Comparison of ENCODE assay signal across 8 cellular contexts in the genomic region with DNA sequence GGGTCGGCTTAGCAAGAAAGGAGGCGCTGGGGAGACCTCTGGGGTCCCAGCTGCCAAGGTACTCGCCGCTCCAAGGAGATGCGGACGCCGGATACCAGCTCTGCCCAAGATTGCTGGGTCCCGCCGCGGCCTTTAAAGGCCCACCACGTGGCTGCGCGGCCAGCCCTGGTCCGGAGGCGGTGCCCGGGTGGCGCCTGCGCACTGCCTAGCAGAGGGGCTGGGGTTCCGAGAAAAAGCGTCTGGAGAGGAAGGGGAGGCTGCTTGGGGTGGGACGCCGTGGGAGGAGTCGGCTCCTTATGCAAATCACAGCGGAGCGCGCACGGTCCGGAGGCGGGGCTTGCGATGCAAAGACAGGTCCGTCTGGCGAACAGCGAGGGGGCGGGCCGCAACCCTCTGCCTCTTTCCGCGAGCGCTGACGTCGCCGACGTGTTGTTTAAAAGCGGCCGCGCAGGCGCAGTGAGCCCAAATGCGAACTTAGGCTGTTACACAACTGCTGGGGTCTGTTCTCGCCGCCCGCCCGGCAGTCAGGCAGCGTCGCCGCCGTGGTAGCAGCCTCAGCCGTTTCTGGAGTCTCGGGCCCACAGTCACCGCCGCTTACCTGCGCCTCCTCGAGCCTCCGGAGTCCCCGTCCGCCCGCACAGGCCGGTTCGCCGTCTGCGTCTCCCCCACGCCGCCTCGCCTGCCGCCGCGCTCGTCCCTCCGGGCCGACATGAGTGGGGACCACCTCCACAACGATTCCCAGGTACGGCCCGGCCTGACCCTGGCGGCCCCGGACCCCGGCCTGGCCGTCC. TPM values are rescaled to one million over a fixed set of nuclear protein-coding genes. Genes with fewer than 3 reads are reported as not detected.
A peak's percentile ranks its signal among the peaks of the same experiment; 100 is the strongest.
DNase-seq lines count a peak whose midpoint lies in the region; ATAC-seq and TF ChIP-seq lines count a peak whose summit lies in the region.

A gene (plus strand): TSS at position 464 of the 791 bp plus-strand sequence. CDS start 246 bp downstream, at position 710.

- no peaks in the 10 kb centered on the region for H3K36me3 ChIP-seq in left ventricle myocardium inferior
- H3K36me3 ChIP-seq in prostate gland, result no peaks in the 10 kb centered on the region
- no peaks in the 10 kb centered on the region for H3K36me3 ChIP-seq in urinary bladder (ENCODE audit: insufficient read depth)

- TF ChIP-seq CTCF in left ventricle myocardium inferior (IDR thresholded peaks at IDR 0.05; ENCODE audit: borderline replicate concordance) (peak; percentile 13), prostate gland (IDR thresholded peaks at IDR 0.05) (peak in 2 of 4 experiments; percentile 12 to 20)

- TF ChIP-seq POLR2A in GM15510 (IDR thresholded peaks at IDR 0.05; ENCODE audit: borderline replicate concordance, extremely low read depth, insufficient read length) (peak; percentile 88), prostate gland (IDR thresholded peaks at IDR 0.05) (peak; percentile 100)

- H3K27ac ChIP-seq in left ventricle myocardium inferior (replicated peaks), result peak within 1 kb of the TSS; percentile 96
- H3K27ac ChIP-seq in prostate gland, result peak within 1 kb of the TSS; percentile 87 to 94
- H3K27ac ChIP-seq in urinary bladder (ENCODE audit: low read depth), result peak within 1 kb of the TSS; percentile 98

- H3K4me3 ChIP-seq in left ventricle myocardium inferior, result peak within 1 kb of the TSS; percentile 99
- H3K4me3 ChIP-seq in prostate gland, result peak within 1 kb of the TSS; percentile 96 to 100
- peak within 1 kb of the TSS; percentile 98 for H3K4me3 ChIP-seq in urinary bladder (ENCODE audit: low read depth, low read length)

- WGBS in prostate gland, result 1% methylated on average over 72 of the region's 85 CpGs
- under 1% methylated on average over 85 of the region's 85 CpGs for WGBS in urinary bladder

- peaks cover 44% of the 10 kb centered on the region for H3K4me1 Mint-ChIP-seq in T-helper 17 cell

- H3K27ac Mint-ChIP-seq in T-helper 17 cell, result peak within 1 kb of the TSS; percentile 96

- peak within 1 kb of the TSS; percentile 95 for H3K4me3 Mint-ChIP-seq in T-helper 17 cell

- DNase-seq in NCI-H1694 treated with DMSO at 0.1 percent for 48 hours (lab: John Stamatoyannopoulos, UW), result peak; percentile 96
- peak; percentile 99 to 100 (median 100) for DNase-seq in T-helper 17 cell
- DNase-seq in amygdala (lab: John Stamatoyannopoulos, UW), result peak; percentile 95 to 100 (median 100)
- peak; percentile 100 for DNase-seq in left ventricle myocardium inferior
- peak; percentile 100 for DNase-seq in prostate gland (ENCODE audit: low spot score)

- intact Hi-C loops in left ventricle myocardium inferior (cut with micrococcal nuclease) (no loop called here), prostate gland (cut with DNase I) (no loop called here)

- H3K9me3 ChIP-seq in T-helper 17 cell (ENCODE audit: control insufficient read depth, low read length, poor library complexity, severe bottlenecking) (no peaks in the 10 kb centered on the region), left ventricle myocardium inferior (replicated peaks) (no peaks in the 10 kb centered on the region), prostate gland (no peaks in the 10 kb centered on the region)

- peaks cover 55% of the 10 kb centered on the region for H3K4me1 ChIP-seq in left ventricle myocardium inferior
- H3K4me1 ChIP-seq in prostate gland (replicated peaks), result peaks cover 8% of the 10 kb centered on the region
- peaks cover 5% of the 10 kb centered on the region for H3K4me1 ChIP-seq in urinary bladder (ENCODE audit: insufficient read depth)

- H3K27me3 Mint-ChIP-seq in T-helper 17 cell, result no peaks in the 10 kb centered on the region

- H3K27me3 ChIP-seq in left ventricle myocardium inferior (ENCODE audit: low read depth), result no peaks in the 10 kb centered on the region
- H3K27me3 ChIP-seq in prostate gland (replicated peaks; ENCODE audit: insufficient read depth), result no peaks in the 10 kb centered on the region

- ATAC-seq in HG02885 (IDR thresholded peaks at IDR 0.05; ENCODE audit: poor library complexity, unreplicated experiment), result peak; percentile 94
- peak; percentile 98 for ATAC-seq in T-helper 17 cell

- H3K36me3 Mint-ChIP-seq in T-helper 17 cell (ENCODE audit: low read depth), result peaks cover 6% of the 10 kb centered on the region

RNA-seq across cellular contexts. Expression of the gene that starts here (rescaled TPM):
- total RNA-seq in T-helper 17 cell, result 10 to 100 TPM; 37.4 to 44.4 TPM
- 23.9 TPM for total RNA-seq in left ventricle myocardium inferior
- 10 to 100 TPM; 32.3 to 36.9 TPM for total RNA-seq in prostate gland
- total RNA-seq in urinary bladder, result 29.2 TPM
- 26.9 TPM for polyA plus RNA-seq in urinary bladder

Comparison
In these comparisons a context has a peak if more than half of its experiments do, and no peak if none do; other contexts are left out.
1. Peak in every context shown above with its lines: DNase-seq, ATAC-seq, H3K4me3 ChIP-seq and H3K27ac ChIP-seq.